In genomic region chr18:62437520-62438329, GRCh38 we compare ENCODE assay signal across 8 cellular contexts.
DNase-seq lines count a peak whose midpoint lies in the region; ATAC-seq and TF ChIP-seq lines count a peak whose summit lies in the region.

No MANE protein-coding gene starts in this region.

- TF ChIP-seq CTCF in omental fat pad (IDR thresholded peaks at IDR 0.05): no peak

- peak; percentile 61 for DNase-seq in CD1c-positive myeloid dendritic cell (ENCODE audit: extremely low spot score)
- DNase-seq in MV-4-11 (lab: John Stamatoyannopoulos, UW): peak; percentile 27
- peak; percentile 55 for DNase-seq in dermis microvascular lymphatic vessel endothelial cell (ENCODE audit: low read depth in 2 of 2)
- DNase-seq in omental fat pad (ENCODE audit: low spot score): no peak
- DNase-seq in T-helper 9 cell: no peak
- no peak for DNase-seq in 8988T
- no peak for DNase-seq in inferior parietal cortex (ENCODE audit: extremely low spot score)

- ATAC-seq in omental fat pad (ENCODE audit: low FRiP score): peak; percentile 52
- no peak for ATAC-seq in HG03095 (IDR thresholded peaks at IDR 0.05; ENCODE audit: unreplicated experiment)

Comparison
In these comparisons a context has a peak if more than half of its experiments do, and no peak if none do; other contexts are left out.
1. DNase-seq: peak in CD1c-positive myeloid dendritic cell (single experiment), MV-4-11 (single experiment) and dermis microvascular lymphatic vessel endothelial cell (2 of 2); none in omental fat pad (single experiment), T-helper 9 cell (single experiment), 8988T (single experiment) and inferior parietal cortex (single experiment).